In the genomic region with DNA sequence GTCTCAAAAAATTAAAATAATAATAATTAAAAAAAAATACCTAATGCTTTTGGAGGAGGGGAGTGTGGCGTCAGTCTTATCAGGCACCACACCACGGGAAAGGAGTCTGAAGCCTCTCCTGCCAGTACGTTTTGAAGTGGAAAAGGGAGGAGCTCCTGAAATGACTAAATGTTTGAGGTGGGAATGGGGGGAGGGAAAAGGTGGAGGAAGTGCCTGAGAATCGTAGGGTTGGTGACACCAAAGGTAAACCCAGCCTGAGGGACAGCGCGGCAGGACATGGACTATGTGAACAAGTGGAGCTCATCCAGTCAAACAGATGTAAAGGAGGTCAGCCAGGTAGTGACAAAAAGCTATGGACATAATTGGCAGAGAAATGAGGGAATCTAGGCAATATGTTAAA, we compare ENCODE assay signal across 36 cellular contexts.
"Had no signal": no experiment of that assay in that cellular context is flagged by ENCODE, and none has a peak within 500 bp of the region (broad histone marks: within the 10 kb centered on the region; RNA-seq: fewer than 3 reads in every experiment).

No MANE protein-coding gene starts in this region.

- ATAC-seq: activated naive CD4-positive, alpha-beta T cell treated with anti-CD3 and anti-CD28 coated beads, Interleukin-2, amount 50 U/mL, for 72 hours; activated T-cell treated with anti-CD3 and anti-CD28 coated beads, Interleukin-2, amount 50 U/mL, for 4 hours; body of pancreas had no signal

- H3K27ac Mint-ChIP-seq: activated B cell treated with CpG ODN at 0.5 μM for 24 hours; activated CD4-positive, alpha-beta memory T cell treated with anti-CD3 and anti-CD28 coated beads for 36 hours; activated naive CD4-positive, alpha-beta T cell treated with anti-CD3 and anti-CD28 coated beads for 36 hours; activated naive CD4-positive, alpha-beta T cell treated with anti-CD3 and anti-CD28 coated beads, Interleukin-2, amount 50 U/mL, for 72 hours; activated T-helper 1 cell treated with anti-CD3 and anti-CD28 coated beads, Interleukin-12 subunit alpha, Interleukin-12 subunit beta, Interleukin-2, Interleukin-4 antibody, amounts not matched to agents 30 ng/mL and 10 ng/mL and 1 ng/mL, durations not matched to agents 14 hours and 24 hours and 36 hours had no signal

- H3K36me3 ChIP-seq: adrenal gland, breast epithelium had no signal

- H3K4me1 ChIP-seq: adrenal gland, breast epithelium had no signal

- H3K4me3 Mint-ChIP-seq: activated B cell treated with CpG ODN at 0.5 μM for 24 hours; activated CD4-positive, alpha-beta memory T cell treated with anti-CD3 and anti-CD28 coated beads for 36 hours; activated naive CD4-positive, alpha-beta T cell treated with anti-CD3 and anti-CD28 coated beads for 36 hours; activated T-cell treated with anti-CD3 and anti-CD28 coated beads, Interleukin-2, amount 50 U/mL, for 4 hours; activated T-helper 1 cell treated with anti-CD3 and anti-CD28 coated beads, Interleukin-12 subunit alpha, Interleukin-12 subunit beta, Interleukin-2, Interleukin-4 antibody, amounts not matched to agents 30 ng/mL and 10 ng/mL and 1 ng/mL, durations not matched to agents 14 hours and 24 hours and 36 hours had no signal

- H3K36me3 Mint-ChIP-seq: activated CD4-positive, alpha-beta memory T cell treated with anti-CD3 and anti-CD28 coated beads for 36 hours; activated naive CD4-positive, alpha-beta T cell treated with anti-CD3 and anti-CD28 coated beads, Interleukin-2, amount 50 U/mL, for 72 hours had no signal

- H3K9me3 Mint-ChIP-seq: activated B cell treated with CpG ODN at 0.5 μM for 24 hours; activated CD4-positive, alpha-beta memory T cell treated with anti-CD3 and anti-CD28 coated beads for 36 hours; activated naive CD4-positive, alpha-beta T cell treated with anti-CD3 and anti-CD28 coated beads for 36 hours; activated T-cell treated with anti-CD3 and anti-CD28 coated beads, Interleukin-2, amount 50 U/mL, for 4 hours; activated T-helper 1 cell treated with anti-CD3 and anti-CD28 coated beads, Interleukin-12 subunit alpha, Interleukin-12 subunit beta, Interleukin-2, Interleukin-4 antibody, amounts not matched to agents 30 ng/mL and 10 ng/mL and 1 ng/mL, durations not matched to agents 14 hours and 24 hours and 36 hours had no signal

- H3K4me1 Mint-ChIP-seq: activated B cell treated with CpG ODN at 0.5 μM for 24 hours had no signal

- DNase-seq: activated B cell treated with CpG ODN at 0.5 μM for 24 hours; activated CD4-positive, alpha-beta memory T cell treated with anti-CD3 and anti-CD28 coated beads for 36 hours; activated CD4-positive, alpha-beta T cell treated with anti-CD3 and anti-CD28 coated beads for 4 hours; activated CD4-positive, alpha-beta T cell treated with anti-CD3 and anti-CD28 coated beads, Interleukin-2, amount 50 U/mL, for 1 hour; activated CD4-positive, CD25-positive, alpha-beta regulatory T cell treated with anti-CD3 and anti-CD28 coated beads, Interleukin-2, amount 50 U/mL, for 72 hours; activated CD8-positive, alpha-beta memory T cell treated with anti-CD3 and anti-CD28 coated beads, Interleukin-2, amount 50 U/mL, for 4 hours; activated gamma-delta T cell treated with Interleukin-2 at 50 U/mL for 16 hours; activated naive CD4-positive, alpha-beta T cell treated with anti-CD3 and anti-CD28 coated beads for 36 hours; activated T-cell treated with anti-CD3 and anti-CD28 coated beads for 4 hours; activated T-cell treated with anti-CD3 and anti-CD28 coated beads, Interleukin-2, amount 50 U/mL, for 4 hours; adrenal gland; body of pancreas; caudate nucleus; cerebellar nuclear complex; Karpas-422; NCI-H1105 treated with DMSO at 0.1 percent for 48 hours; NCI-H1436; NCI-H1694; NCI-H1930; NCI-H2107; NCI-H2171 treated with DMSO at 0.1 percent for 48 hours; NCI-H2227 treated with DMSO at 0.1 percent for 48 hours; NCI-H446; NCI-H524 treated with DMSO at 0.1 percent for 48 hours; NK-92 treated with Interleukin-12 subunit alpha and Interleukin-12 subunit beta, amount 100 ng/mL, for 24 hours; OCI-M1; Right ventricle myocardium superior; SW 1271; T-helper 1 cell; T-helper 2 cell; T-helper 9 cell had no signal

- FAIRE-seq: astrocyte had no signal

- H3K4me3 ChIP-seq: adrenal gland, body of pancreas, breast epithelium had no signal

- H3K27me3 ChIP-seq: adrenal gland, body of pancreas, breast epithelium had no signal

- H3K9me3 ChIP-seq: adrenal gland, body of pancreas, breast epithelium had no signal

- H3K27ac ChIP-seq: adrenal gland, body of pancreas, breast epithelium, VCaP had no signal
